ENCODE assay signal across 1 cellular context in the genomic region with DNA sequence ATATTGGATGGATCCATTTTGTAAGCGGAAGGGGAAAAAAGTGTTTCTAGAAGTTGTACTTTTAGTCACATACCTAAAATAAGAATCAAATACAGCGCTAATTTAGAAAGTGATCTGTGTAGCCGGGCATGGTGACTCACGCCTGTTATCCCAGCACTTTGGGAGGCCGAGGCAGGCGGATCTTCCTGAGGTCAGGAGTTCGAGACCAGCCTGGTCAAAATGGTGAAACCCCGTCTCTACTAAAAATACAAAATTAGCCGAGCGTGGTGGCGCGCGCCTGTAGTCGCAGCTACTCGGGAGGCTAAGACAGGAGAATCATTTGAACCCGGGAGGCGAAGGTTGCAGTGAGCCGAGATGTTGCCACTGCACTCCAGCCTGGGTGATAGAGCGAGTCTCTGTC.
TF ChIP-seq lines count a peak whose summit lies in the region.

No MANE protein-coding gene starts in this region.

TF ChIP-seq in GM12878, 131 proteins besides CTCF, POLR2A, EP300 and RAD21:
- peak; percentile 65 for TF ChIP-seq MEF2A (IDR thresholded peaks at IDR 0.05; ENCODE audit: insufficient read depth, low read depth, low read length)
- TF ChIP-seq ETV6 (conservative IDR thresholded peaks at IDR 0.05 in 1 of 2, IDR thresholded peaks at IDR 0.05 in 1 of 2; ENCODE audit: borderline replicate concordance in 1 of 2, low read depth in 1 of 2), result 0 out of 4 replicates have a peak, but pooled peaks of 1 of the 2 experiments have one; percentile 28
- peak; percentile 34; the same call in 1 of the 2 replicates for TF ChIP-seq RUNX3 (IDR thresholded peaks at IDR 0.05; ENCODE audit: low read length)
- 0 out of 2 replicates have a peak, but pooled peaks have one; percentile 8 for TF ChIP-seq ATF7 (IDR thresholded peaks at IDR 0.05; ENCODE audit: low read depth)
- peak; percentile 64; the same call in 1 of the 2 replicates for TF ChIP-seq HDGF (IDR thresholded peaks at IDR 0.05)
- TF ChIP-seq, protein P1, sequence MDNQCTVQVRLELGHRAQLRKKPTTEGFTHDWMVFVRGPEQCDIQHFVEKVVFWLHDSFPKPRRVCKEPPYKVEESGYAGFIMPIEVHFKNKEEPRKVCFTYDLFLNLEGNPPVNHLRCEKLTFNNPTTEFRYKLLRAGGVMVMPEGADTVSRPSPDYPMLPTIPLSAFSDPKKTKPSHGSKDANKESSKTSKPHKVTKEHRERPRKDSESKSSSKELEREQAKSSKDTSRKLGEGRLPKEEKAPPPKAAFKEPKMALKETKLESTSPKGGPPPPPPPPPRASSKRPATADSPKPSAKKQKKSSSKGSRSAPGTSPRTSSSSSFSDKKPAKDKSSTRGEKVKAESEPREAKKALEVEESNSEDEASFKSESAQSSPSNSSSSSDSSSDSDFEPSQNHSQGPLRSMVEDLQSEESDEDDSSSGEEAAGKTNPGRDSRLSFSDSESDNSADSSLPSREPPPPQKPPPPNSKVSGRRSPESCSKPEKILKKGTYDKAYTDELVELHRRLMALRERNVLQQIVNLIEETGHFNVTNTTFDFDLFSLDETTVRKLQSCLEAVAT (IDR thresholded peaks at IDR 0.05), result peak; percentile 80
- TF ChIP-seq JUNB (IDR thresholded peaks at IDR 0.05), result peak; percentile 72
- TF ChIP-seq ZNF217 (IDR thresholded peaks at IDR 0.05), result peak; percentile 27; the same call in 1 of the 2 replicates
